8 cellular contexts compared by ENCODE assay signal in genomic region chr3:156554842-156555687, GRCh38. TPM values are rescaled to one million over a fixed set of nuclear protein-coding genes. Genes with fewer than 3 reads are reported as not detected.
A peak's percentile ranks its signal among the peaks of the same experiment; 100 is the strongest.
DNase-seq lines count a peak whose midpoint lies in the region; ATAC-seq and TF ChIP-seq lines count a peak whose summit lies in the region.

TSS of gene SSR3 (minus strand) at chr3:156555117. CDS start at chr3:156555089, 28 bp downstream.

- H3K36me3 Mint-ChIP-seq in activated naive CD4-positive, alpha-beta T cell treated with anti-CD3 and anti-CD28 coated beads, Interleukin-2, amount 50 U/mL, for 72 hours = peaks cover 41 to 45% of the 10 kb centered on the region in 2 donors

- H3K4me1 ChIP-seq in suprapubic skin = peaks cover 36% of the 10 kb centered on the region

- TF ChIP-seq CTCF in suprapubic skin (IDR thresholded peaks at IDR 0.05) = peak; percentile 35 to 63

- ATAC-seq in HG02610 (IDR thresholded peaks at IDR 0.05; ENCODE audit: unreplicated experiment) = peak; percentile 99
- peak; percentile 99 to 100 for ATAC-seq in activated naive CD4-positive, alpha-beta T cell treated with anti-CD3 and anti-CD28 coated beads, Interleukin-2, amount 50 U/mL, for 72 hours

- peak; percentile 98 for DNase-seq in NCI-H1092 treated with DMSO at 0.1 percent for 48 hours (lab: John Stamatoyannopoulos, UW)
- peak; percentile 96 for DNase-seq in SKM-1 (lab: John Stamatoyannopoulos, UW; ENCODE audit: unreplicated experiment)
- peak; percentile 97 to 99 for DNase-seq in activated naive CD4-positive, alpha-beta T cell treated with anti-CD3 and anti-CD28 coated beads, Interleukin-2, amount 50 U/mL, for 72 hours (ENCODE audit: low spot score in 2 of 2)
- peak; percentile 99 for DNase-seq in globus pallidus (ENCODE audit: low spot score)
- peak; percentile 87 to 100 (median 98) for DNase-seq in nucleus accumbens (lab: John Stamatoyannopoulos, UW)
- DNase-seq in suprapubic skin (ENCODE audit: low spot score in 2 of 2) = peak; percentile 100

- peaks cover 16% of the 10 kb centered on the region for H3K36me3 ChIP-seq in suprapubic skin

- 4% methylated on average over 60 of the region's 60 CpGs for WGBS in suprapubic skin

- no peaks in the 10 kb centered on the region for H3K9me3 ChIP-seq in suprapubic skin

- H3K4me3 ChIP-seq in GM08714 (ENCODE audit: low read length) (peak within 1 kb of the TSS; percentile 85), suprapubic skin (peak within 1 kb of the TSS; percentile 91)

- no peaks in the 10 kb centered on the region for H3K27me3 ChIP-seq in suprapubic skin

- H3K9me3 Mint-ChIP-seq in activated naive CD4-positive, alpha-beta T cell treated with anti-CD3 and anti-CD28 coated beads, Interleukin-2, amount 50 U/mL, for 72 hours = no peaks in the 10 kb centered on the region

- H3K27ac ChIP-seq in suprapubic skin = peak within 1 kb of the TSS; percentile 93

- no peak for TF ChIP-seq EP300 in suprapubic skin (IDR thresholded peaks at IDR 0.05)

- peak within 1 kb of the TSS; percentile 84 to 90 for H3K27ac Mint-ChIP-seq in activated naive CD4-positive, alpha-beta T cell treated with anti-CD3 and anti-CD28 coated beads, Interleukin-2, amount 50 U/mL, for 72 hours

- TF ChIP-seq POLR2A in suprapubic skin (IDR thresholded peaks at IDR 0.05) = peak; percentile 51 to 71

RNA-seq across cellular contexts. Expression of gene SSR3, which starts in this region (rescaled TPM):
- 100 to 1,000 TPM; 118 to 205 TPM for total RNA-seq in activated naive CD4-positive, alpha-beta T cell treated with anti-CD3 and anti-CD28 coated beads, Interleukin-2, amount 50 U/mL, for 72 hours
- total RNA-seq in suprapubic skin = 10 to 100 TPM; 56.4 to 72.9 (median 62.4) TPM

Comparison
In these comparisons a context has a peak if more than half of its experiments do, and no peak if none do; other contexts are left out.
1. Peak in every context shown above with its lines: DNase-seq, ATAC-seq, H3K4me3 ChIP-seq and H3K27ac ChIP-seq.